9 cellular contexts compared by ENCODE assay signal in the genomic region with DNA sequence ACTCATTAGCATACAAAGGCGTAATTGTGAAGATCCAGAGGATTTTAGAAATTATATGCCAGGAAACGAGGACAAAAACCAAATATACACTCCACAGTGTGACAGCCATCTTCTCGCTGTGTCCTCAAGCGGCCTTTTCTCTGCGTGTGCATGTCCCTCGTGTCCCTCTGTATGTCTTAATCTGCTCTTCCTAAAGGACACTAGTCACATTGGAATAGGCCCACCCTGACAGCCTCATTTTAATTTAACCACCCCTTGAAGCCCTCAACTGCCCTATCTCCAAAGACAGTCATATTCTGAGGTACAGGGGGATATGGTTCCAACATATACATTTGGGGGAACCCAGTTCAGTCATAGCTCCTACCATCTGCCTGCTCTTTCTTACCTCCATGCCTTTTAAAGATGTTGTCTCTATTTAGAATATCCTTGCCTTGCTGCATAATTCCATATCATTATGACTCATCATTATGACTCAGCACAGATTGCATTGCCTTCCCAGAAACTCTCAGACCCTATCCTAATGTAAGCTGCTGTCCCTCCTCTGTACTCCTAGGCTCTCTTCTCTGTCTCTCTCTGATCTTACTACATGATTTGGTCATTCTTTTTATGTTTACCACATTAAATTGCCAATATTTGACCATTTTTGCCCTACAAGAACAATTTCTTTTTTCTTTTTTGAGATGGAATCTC.
DNase-seq lines count a peak whose midpoint lies in the region; ATAC-seq and TF ChIP-seq lines count a peak whose summit lies in the region.
"Had no signal": no experiment of that assay in that cellular context is flagged by ENCODE, and none has a peak within 500 bp of the region (broad histone marks: within the 10 kb centered on the region; RNA-seq: fewer than 3 reads in every experiment).

No MANE protein-coding gene starts in this region.

- CTCF ChIA-PET in AG04450 (lab: Charles Lee) = interaction anchor here (0.7 kb wide), 1 partner anchor 256 kb away, joined by 4 read pairs; no protein-coding TSS in a partner anchor
- CTCF ChIA-PET in IMR-90 (lab: Yijun Ruan, JAX) = interaction anchor here (0.6 to 1.3 kb wide), 2 partner anchors 23 to 1169 kb away, joined by 3 to 4 read pairs; no protein-coding TSS in a partner anchor
- CTCF ChIA-PET in GM10248 (lab: Yijun Ruan, JAX) = interaction anchor here (1.9 kb wide), 1 partner anchor 20 kb away, joined by 4 read pairs; no protein-coding TSS in a partner anchor

- 100% methylated on average over 3 of the region's 6 CpGs; no CpG with 5 or more reads in 1 of the 2 experiments for WGBS in IMR-90 (ENCODE audit: extremely low coverage in 2 of 2, insufficient read length in 1 of 2), 2 experiments
- 91 to 93% methylated on average over 6 of the region's 6 CpGs for WGBS in body of pancreas, 2 donors

- in situ Hi-C loops in IMR-90 (cut with MboI; ENCODE audit: low sequenced_read_pairs) = no loop called here

- peak overlapping the region; percentile 12 for H2AFZ ChIP-seq in IMR-90 (replicated peaks; ENCODE audit: low read length, poor library complexity)

- H2BK120ac ChIP-seq in IMR-90 (ENCODE audit: low read depth, low read length) = peak overlapping the region; percentile 97

- no TSS peak for BruUV-seq in IMR-90 (replicated peaks; lab: Mats Ljungman, UMichigan)

- peak overlapping the region; percentile 99 for H2BK20ac ChIP-seq in IMR-90 (ENCODE audit: low read depth, low read length)

- H4K91ac ChIP-seq in IMR-90 (ENCODE audit: insufficient read depth, low read depth, low read length) = peak overlapping the region; percentile 98

- peak overlapping the region; percentile 99 for H4K5ac ChIP-seq in IMR-90 (ENCODE audit: low read depth, low read length)

- DNase-seq in AG04450 (ENCODE audit: low read depth, low spot score) (peak; percentile 89), IMR-90 (peak; percentile 98), body of pancreas (no peak), left lung (no peak), NCI-H1436 treated with DMSO at 0.1 percent for 48 hours (lab: John Stamatoyannopoulos, UW) (no peak), GM10248 (ENCODE audit: extremely low spot score) (no peak)
- DNase-seq: activated CD4-positive, CD25-positive, alpha-beta regulatory T cell treated with anti-CD3 and anti-CD28 coated beads, Interleukin-2, amount 50 U/mL, for 72 hours had no signal

- intact Hi-C loops in IMR-90 (cut with micrococcal nuclease) (loop anchor here (2.0 kb wide), 1 partner anchor 15 kb away; no protein-coding TSS in a partner anchor), body of pancreas (cut with DNase I) (no loop called here), left lung (cut with DNase I) (no loop called here)

- H3K9ac ChIP-seq in IMR-90 (ENCODE audit: low read depth, low read length) = no peak overlapping the region

- peaks cover 33% of the 10 kb centered on the region for H3K4me1 ChIP-seq in IMR-90 (ENCODE audit: control insufficient read depth, insufficient read depth, low read length)
- peaks cover 16% of the 10 kb centered on the region for H3K4me1 ChIP-seq in body of pancreas
- H3K4me1 ChIP-seq in left lung = peaks cover 25 to 27% of the 10 kb centered on the region in 2 donors

- peak overlapping the region; percentile 98 for H3K4ac ChIP-seq in IMR-90 (ENCODE audit: low read depth, low read length)

- TF ChIP-seq CTCF in AG04450 (IDR thresholded peaks at IDR 0.05; ENCODE audit: low read depth, low read length) = no peak
- no peak for TF ChIP-seq CTCF in IMR-90 (conservative IDR thresholded peaks at IDR 0.05; ENCODE audit: low read depth, low read length)
- no peak for TF ChIP-seq CTCF in body of pancreas (IDR thresholded peaks at IDR 0.05)
- no peak for TF ChIP-seq CTCF in left lung (IDR thresholded peaks at IDR 0.05)
- TF ChIP-seq CTCF in GM10248 (IDR thresholded peaks at IDR 0.05; ENCODE audit: control extremely low read depth, extremely low read depth, low read depth, missing control alignments) = no peak

- H4K8ac ChIP-seq in IMR-90 (ENCODE audit: low read depth in 2 of 2, low read length in 2 of 2) = peak overlapping the region; percentile 52 to 90

- peak overlapping the region; percentile 96 for H3K14ac ChIP-seq in IMR-90 (replicated peaks; ENCODE audit: low read depth, low read length)

- H2BK15ac ChIP-seq in IMR-90 (ENCODE audit: low read depth, low read length) = peak overlapping the region; percentile 95; the same call in 2 of the 3 replicates

- peak overlapping the region; percentile 29 for H2AK9ac ChIP-seq in IMR-90 (replicated peaks; ENCODE audit: low read depth, low read length, poor library complexity)

- H3K4me2 ChIP-seq in IMR-90 (ENCODE audit: low read depth, low read length) = peak overlapping the region; percentile 68; the same call in 1 of the 2 replicates

- ATAC-seq in IMR-90 (ENCODE audit: low read depth) (peak; percentile 86), body of pancreas (peak; percentile 26), left lung (peak; percentile 72), HG03135 (IDR thresholded peaks at IDR 0.05; ENCODE audit: unreplicated experiment) (no peak), HG02938 (IDR thresholded peaks at IDR 0.05; ENCODE audit: unreplicated experiment) (no peak)

- H3K9me3 ChIP-seq in AG04450 (ENCODE audit: control insufficient read depth, insufficient read depth, low read length) (no peaks in the 10 kb centered on the region), IMR-90 (ENCODE audit: control insufficient read depth, insufficient read depth, low read length) (no peaks in the 10 kb centered on the region), body of pancreas (no peaks in the 10 kb centered on the region), left lung (no peaks in the 10 kb centered on the region)

- H3K27me3 ChIP-seq in AG04450 (ENCODE audit: control insufficient read depth, insufficient read depth, low read length) (no peaks in the 10 kb centered on the region), IMR-90 (ENCODE audit: control insufficient read depth, insufficient read depth, low read length) (no peaks in the 10 kb centered on the region), body of pancreas (no peaks in the 10 kb centered on the region), left lung (no peaks in the 10 kb centered on the region)

- POLR2A ChIA-PET in AG04450 (lab: Yijun Ruan, JAX) (interaction anchor here (0.8 to 1.8 kb wide), 2 partner anchors 15 to 25 kb away, joined by 3 to 6 read pairs; no protein-coding TSS in a partner anchor), IMR-90 (lab: Charles Lee; ENCODE audit: unreplicated experiment) (interaction anchor here (1.0 kb wide), 1 partner anchor 66 kb away, joined by 3 read pairs; no protein-coding TSS in a partner anchor), GM10248 (lab: Yijun Ruan, JAX) (no interaction called here)

- peaks cover 19% of the 10 kb centered on the region for H3K9me1 ChIP-seq in IMR-90 (ENCODE audit: insufficient read depth, low read length)

- H3K18ac ChIP-seq in IMR-90 (ENCODE audit: low read depth, low read length) = peak overlapping the region; percentile 100

- peak; percentile 27 for TF ChIP-seq RAD21 in IMR-90 (IDR thresholded peaks at IDR 0.05; ENCODE audit: low read length)

- peak overlapping the region; percentile 96 for H2BK5ac ChIP-seq in IMR-90 (ENCODE audit: low read depth, low read length, poor library complexity, severe bottlenecking)

- no peaks in the 10 kb centered on the region for H3K36me3 ChIP-seq in IMR-90 (ENCODE audit: control insufficient read depth, insufficient read depth, low read length)
- H3K36me3 ChIP-seq in body of pancreas (replicated peaks in 1 of 2; ENCODE audit: insufficient read depth in 1 of 2, low read depth in 2 of 2) = no peaks in the 10 kb centered on the region
- no peaks in the 10 kb centered on the region for H3K36me3 ChIP-seq in left lung

- TF ChIP-seq POLR2A in IMR-90 (IDR thresholded peaks at IDR 0.05; ENCODE audit: low read depth, low read length) = no peak
- no peak for TF ChIP-seq POLR2A in body of pancreas (IDR thresholded peaks at IDR 0.05)

- no peaks in the 10 kb centered on the region for H4K20me1 ChIP-seq in IMR-90 (ENCODE audit: insufficient read depth, low read length)

- H3K23ac ChIP-seq in IMR-90 (ENCODE audit: low read depth, low read length) = peak overlapping the region; percentile 90

- no peak overlapping the region for H3K4me3 ChIP-seq in AG04450 (ENCODE audit: low read depth, low read length)
- H3K4me3 ChIP-seq in IMR-90 (ENCODE audit: insufficient read depth, low read depth, low read length) = no peak overlapping the region
- no peak overlapping the region for H3K4me3 ChIP-seq in body of pancreas
- H3K4me3 ChIP-seq in left lung = no peak overlapping the region

- peak overlapping the region; percentile 68 for H3K56ac ChIP-seq in IMR-90 (ENCODE audit: extremely low read depth, insufficient read depth, low read length)

- H3K27ac ChIP-seq in AG04450 (ENCODE audit: low read depth, low read length) (peak overlapping the region; percentile 83), IMR-90 (ENCODE audit: insufficient read depth, low read length) (peak overlapping the region; percentile 89), body of pancreas (no peak overlapping the region), left lung (peak overlapping the region; percentile 21 to 49)

- peak overlapping the region; percentile 97 for H2AK5ac ChIP-seq in IMR-90 (ENCODE audit: low read depth, low read length)

- peaks cover 10 to 33% of the 10 kb centered on the region in 2 experiments; a peak in 3 of 4 replicates for H3K79me1 ChIP-seq in IMR-90 (ENCODE audit: low read depth in 1 of 2, low read length in 2 of 2)

- dilution Hi-C loops in IMR-90 (cut with HindIII; ENCODE audit: low sequenced_read_pairs, unreplicated experiment) = no loop called here

TF ChIP-seq in IMR-90, 13 proteins besides CTCF, POLR2A, EP300 and RAD21 (continues in another document):
- TF ChIP-seq MAZ (IDR thresholded peaks at IDR 0.05; ENCODE audit: borderline replicate concordance, low read depth, low read length) (no peak), MXI1 (IDR thresholded peaks at IDR 0.05; ENCODE audit: borderline replicate concordance, low read depth, low read length) (no peak), BHLHE40 (IDR thresholded peaks at IDR 0.05; ENCODE audit: low read depth, low read length) (peak; percentile 77; the same call in 1 of the 2 replicates), RCOR1 (IDR thresholded peaks at IDR 0.05; ENCODE audit: insufficient replicate concordance, low read length) (no peak), MAFK (IDR thresholded peaks at IDR 0.05; ENCODE audit: low read depth, low read length) (peak; percentile 71)
- TF ChIP-seq, protein P1, sequence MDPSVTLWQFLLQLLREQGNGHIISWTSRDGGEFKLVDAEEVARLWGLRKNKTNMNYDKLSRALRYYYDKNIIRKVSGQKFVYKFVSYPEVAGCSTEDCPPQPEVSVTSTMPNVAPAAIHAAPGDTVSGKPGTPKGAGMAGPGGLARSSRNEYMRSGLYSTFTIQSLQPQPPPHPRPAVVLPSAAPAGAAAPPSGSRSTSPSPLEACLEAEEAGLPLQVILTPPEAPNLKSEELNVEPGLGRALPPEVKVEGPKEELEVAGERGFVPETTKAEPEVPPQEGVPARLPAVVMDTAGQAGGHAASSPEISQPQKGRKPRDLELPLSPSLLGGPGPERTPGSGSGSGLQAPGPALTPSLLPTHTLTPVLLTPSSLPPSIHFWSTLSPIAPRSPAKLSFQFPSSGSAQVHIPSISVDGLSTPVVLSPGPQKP (IDR thresholded peaks at IDR 0.05; ENCODE audit: borderline replicate concordance, low read depth, low read length) = no peak

Comparison
In these comparisons a context has a peak if more than half of its experiments do, and no peak if none do; other contexts are left out.
1. DNase-seq: peak in AG04450 (single experiment) and IMR-90 (single experiment); none in body of pancreas (0 of 4), left lung (0 of 2), NCI-H1436 treated with DMSO at 0.1 percent for 48 hours (single experiment) and GM10248 (single experiment).
2. H3K27ac ChIP-seq: peak in AG04450 (single experiment), IMR-90 (single experiment) and left lung (2 of 2); none in body of pancreas (0 of 4).
3. ATAC-seq: peak in IMR-90 (single experiment), body of pancreas (single experiment) and left lung (single experiment); none in HG03135 (single experiment) and HG02938 (single experiment).